ENCODE assay signal across 1 cellular context in the genomic region with DNA sequence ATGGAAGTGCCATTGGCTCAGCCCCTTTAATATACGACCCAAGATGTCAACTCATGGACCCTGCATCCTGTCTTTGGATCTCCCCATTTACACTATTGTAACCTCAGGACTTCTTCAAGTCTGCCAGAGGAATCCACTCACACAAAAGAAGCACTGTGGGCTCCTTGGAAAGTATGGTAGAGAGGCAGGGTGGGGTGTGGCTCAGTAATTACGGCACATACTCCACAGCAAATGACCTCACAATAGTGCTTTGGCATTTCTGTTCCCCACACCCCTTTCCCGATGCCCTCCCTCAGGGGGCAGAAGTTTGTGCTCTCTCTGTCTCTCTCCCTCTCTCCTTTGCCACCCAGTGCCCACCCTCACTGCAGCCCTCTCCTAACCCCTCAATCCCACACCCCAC.
TF ChIP-seq lines count a peak whose summit lies in the region.

No MANE protein-coding gene starts in this region.

TF ChIP-seq in IMR-90, 13 proteins besides CTCF, POLR2A, EP300 and RAD21:
- TF ChIP-seq, protein P1, sequence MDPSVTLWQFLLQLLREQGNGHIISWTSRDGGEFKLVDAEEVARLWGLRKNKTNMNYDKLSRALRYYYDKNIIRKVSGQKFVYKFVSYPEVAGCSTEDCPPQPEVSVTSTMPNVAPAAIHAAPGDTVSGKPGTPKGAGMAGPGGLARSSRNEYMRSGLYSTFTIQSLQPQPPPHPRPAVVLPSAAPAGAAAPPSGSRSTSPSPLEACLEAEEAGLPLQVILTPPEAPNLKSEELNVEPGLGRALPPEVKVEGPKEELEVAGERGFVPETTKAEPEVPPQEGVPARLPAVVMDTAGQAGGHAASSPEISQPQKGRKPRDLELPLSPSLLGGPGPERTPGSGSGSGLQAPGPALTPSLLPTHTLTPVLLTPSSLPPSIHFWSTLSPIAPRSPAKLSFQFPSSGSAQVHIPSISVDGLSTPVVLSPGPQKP (IDR thresholded peaks at IDR 0.05; ENCODE audit: borderline replicate concordance, low read depth, low read length) = no peak
- TF ChIP-seq MAFK (IDR thresholded peaks at IDR 0.05; ENCODE audit: low read depth, low read length) = no peak
- no peak for TF ChIP-seq MAZ (IDR thresholded peaks at IDR 0.05; ENCODE audit: borderline replicate concordance, low read depth, low read length)
- TF ChIP-seq, protein P2, sequence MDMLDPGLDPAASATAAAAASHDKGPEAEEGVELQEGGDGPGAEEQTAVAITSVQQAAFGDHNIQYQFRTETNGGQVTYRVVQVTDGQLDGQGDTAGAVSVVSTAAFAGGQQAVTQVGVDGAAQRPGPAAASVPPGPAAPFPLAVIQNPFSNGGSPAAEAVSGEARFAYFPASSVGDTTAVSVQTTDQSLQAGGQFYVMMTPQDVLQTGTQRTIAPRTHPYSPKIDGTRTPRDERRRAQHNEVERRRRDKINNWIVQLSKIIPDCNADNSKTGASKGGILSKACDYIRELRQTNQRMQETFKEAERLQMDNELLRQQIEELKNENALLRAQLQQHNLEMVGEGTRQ (IDR thresholded peaks at IDR 0.05; ENCODE audit: low read depth, low read length) = no peak
- TF ChIP-seq CHD1 (IDR thresholded peaks at IDR 0.05; ENCODE audit: low read depth, low read length) = no peak
- no peak for TF ChIP-seq FOS (IDR thresholded peaks at IDR 0.05; ENCODE audit: low read depth, low read length)
- TF ChIP-seq MXI1 (IDR thresholded peaks at IDR 0.05; ENCODE audit: borderline replicate concordance, low read depth, low read length) = no peak
- TF ChIP-seq CEBPB (IDR thresholded peaks at IDR 0.05; ENCODE audit: low read depth, low read length) = no peak
- TF ChIP-seq RFX5 (IDR thresholded peaks at IDR 0.05; ENCODE audit: low read depth, low read length) = no peak
